8 cellular contexts compared by ENCODE assay signal in the genomic region with DNA sequence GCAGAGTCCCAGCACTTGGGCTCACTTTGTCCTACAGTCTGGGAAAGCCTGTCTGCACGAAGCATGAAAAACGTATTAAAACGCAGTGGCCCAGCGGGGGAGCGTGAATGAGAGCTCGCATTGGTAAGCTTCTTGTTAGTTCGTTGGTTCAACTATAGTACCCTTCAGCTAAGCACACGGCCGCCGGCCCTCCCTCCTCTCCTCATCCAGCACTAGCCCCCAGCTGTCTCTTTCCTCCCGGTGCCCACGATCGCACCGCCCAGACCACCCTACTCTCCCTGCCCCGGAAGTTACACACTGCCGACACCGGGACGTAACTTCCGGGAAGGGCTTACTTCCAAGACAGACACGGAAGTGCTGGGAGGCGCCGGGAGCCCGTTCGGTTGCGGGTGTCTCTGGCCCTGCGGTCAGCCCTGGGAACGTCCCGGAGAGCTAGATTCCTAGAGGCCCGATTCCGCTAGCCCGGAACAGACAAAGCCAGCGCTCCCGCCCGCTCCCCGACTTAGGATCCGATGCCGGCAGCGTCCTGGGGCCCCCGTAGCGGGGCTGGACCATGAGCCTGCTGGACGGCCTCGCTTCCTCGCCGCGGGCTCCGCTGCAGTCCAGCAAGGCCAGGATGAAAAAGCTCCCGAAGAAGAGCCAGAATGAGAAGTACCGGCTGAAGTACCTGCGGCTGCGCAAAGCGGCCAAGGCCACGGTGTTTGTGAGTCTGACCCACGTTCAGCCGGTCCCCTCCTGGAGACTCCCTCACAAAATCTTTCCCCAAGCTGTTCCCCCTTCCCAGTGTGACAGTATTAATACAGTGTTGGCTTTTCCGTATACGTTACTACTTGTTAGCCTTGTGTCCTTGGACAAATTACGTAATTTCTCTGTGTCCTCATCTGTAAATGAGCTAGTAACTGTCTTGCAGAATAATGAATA. TPM values are rescaled to one million over a fixed set of nuclear protein-coding genes. Genes with fewer than 3 reads are reported as not detected.
DNase-seq lines count a peak whose midpoint lies in the region; ATAC-seq and TF ChIP-seq lines count a peak whose summit lies in the region.

A gene with protein sequence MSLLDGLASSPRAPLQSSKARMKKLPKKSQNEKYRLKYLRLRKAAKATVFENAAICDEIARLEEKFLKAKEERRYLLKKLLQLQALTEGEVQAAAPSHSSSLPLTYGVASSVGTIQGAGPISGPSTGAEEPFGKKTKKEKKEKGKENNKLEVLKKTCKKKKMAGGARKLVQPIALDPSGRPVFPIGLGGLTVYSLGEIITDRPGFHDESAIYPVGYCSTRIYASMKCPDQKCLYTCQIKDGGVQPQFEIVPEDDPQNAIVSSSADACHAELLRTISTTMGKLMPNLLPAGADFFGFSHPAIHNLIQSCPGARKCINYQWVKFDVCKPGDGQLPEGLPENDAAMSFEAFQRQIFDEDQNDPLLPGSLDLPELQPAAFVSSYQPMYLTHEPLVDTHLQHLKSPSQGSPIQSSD (plus strand): TSS at position 334 of the 921 bp plus-strand sequence. CDS start 220 bp downstream, at position 554.

- TF ChIP-seq CTCF in AG04450 (IDR thresholded peaks at IDR 0.05; ENCODE audit: low read depth, low read length) = no peak
- TF ChIP-seq CTCF in activated B cell treated with CpG ODN at 0.5 μM for 24 hours (IDR thresholded peaks at IDR 0.05) = no peak
- no peak for TF ChIP-seq CTCF in cardiac fibroblast (IDR thresholded peaks at IDR 0.05; ENCODE audit: low read depth, low read length)

- peak within 1 kb of the TSS; percentile 91 for H3K27ac Mint-ChIP-seq in activated B cell treated with CpG ODN at 0.5 μM for 24 hours

- H3K36me3 Mint-ChIP-seq in activated B cell treated with CpG ODN at 0.5 μM for 24 hours (ENCODE audit: low read depth) = peaks cover 41% of the 10 kb centered on the region

- ATAC-seq in GM18909 (IDR thresholded peaks at IDR 0.05; ENCODE audit: poor library complexity, unreplicated experiment) (peak; percentile 98), HG03159 (IDR thresholded peaks at IDR 0.05; ENCODE audit: unreplicated experiment) (peak; percentile 99), activated B cell treated with CpG ODN at 0.5 μM for 24 hours (ENCODE audit: low read depth) (peak; percentile 97)

- peaks cover 27% of the 10 kb centered on the region for H3K4me1 Mint-ChIP-seq in activated B cell treated with CpG ODN at 0.5 μM for 24 hours

- POLR2A ChIA-PET in AG04450 (lab: Yijun Ruan, JAX) = interaction anchor here (0.7 to 1.6 kb wide), 3 partner anchors 9 to 177 kb away, joined by 3 to 5 read pairs (median 3); partner anchors contain the start of gene MSANTD2
- POLR2A ChIA-PET in activated B cell treated with CpG ODN at 0.5 μM for 24 hours (lab: Charles Lee) = interaction anchor here (0.5 to 2.2 kb wide), 10 partner anchors 11 to 1265 kb away, joined by 3 to 15 read pairs (median 4); partner anchors contain the start of genes HYLS1, MSANTD2, PANX3 and SIAE

- peaks cover 12% of the 10 kb centered on the region for H3K27me3 ChIP-seq in AG04450 (ENCODE audit: control insufficient read depth, insufficient read depth, low read length)

- H3K27me3 Mint-ChIP-seq in activated B cell treated with CpG ODN at 0.5 μM for 24 hours = peaks cover 22% of the 10 kb centered on the region

- intact Hi-C loops in activated B cell treated with CpG ODN at 0.5 μM for 24 hours (cut with micrococcal nuclease) = loop anchor here (1.0 to 10.0 kb wide), 6 partner anchors 51 to 1264 kb away; partner anchors contain the start of genes HYLS1, MSANTD2, SIAE and SPA17

- peak within 1 kb of the TSS; percentile 94 for H3K27ac ChIP-seq in AG04450 (ENCODE audit: low read depth, low read length)

- peak within 1 kb of the TSS; percentile 97 for H3K4me3 ChIP-seq in AG04450 (ENCODE audit: low read depth, low read length)
- H3K4me3 ChIP-seq in cardiac fibroblast (replicated peaks in 1 of 2; ENCODE audit: low read depth in 2 of 2, low read length in 2 of 2) = peak within 1 kb of the TSS; percentile 81 to 87

- no peaks in the 10 kb centered on the region for H3K9me3 Mint-ChIP-seq in activated B cell treated with CpG ODN at 0.5 μM for 24 hours

- DNase-seq in AG04450 (ENCODE audit: low read depth, low spot score) = peak; percentile 72
- peak; percentile 83 for DNase-seq in NCI-H226
- DNase-seq in activated B cell treated with CpG ODN at 0.5 μM for 24 hours = peak; percentile 71
- peak; percentile 89 to 93 for DNase-seq in cardiac fibroblast (ENCODE audit: low read depth in 2 of 2)
- DNase-seq in iPS-NIHi7 (ENCODE audit: extremely low spot score) = peak; percentile 95
- peak; percentile 78 for DNase-seq in smooth muscle cell of the brain vasculature (ENCODE audit: low read depth, low spot score)

- H3K9me3 ChIP-seq in AG04450 (ENCODE audit: control insufficient read depth, insufficient read depth, low read length) = no peaks in the 10 kb centered on the region

- CTCF ChIA-PET in AG04450 (lab: Charles Lee) (interaction anchor here (0.9 to 5.2 kb wide), 8 partner anchors 21 to 554 kb away, joined by 3 to 49 read pairs (median 6); partner anchors contain the start of gene OR8B3), activated B cell treated with CpG ODN at 0.5 μM for 24 hours (lab: Charles Lee) (interaction anchor here (1.0 to 1.3 kb wide), 3 partner anchors 17 to 215 kb away, joined by 3 to 7 read pairs (median 5); no protein-coding TSS in a partner anchor)

- peak within 1 kb of the TSS; percentile 94 for H3K4me3 Mint-ChIP-seq in activated B cell treated with CpG ODN at 0.5 μM for 24 hours

RNA-seq across cellular contexts. Expression of the gene that starts here (rescaled TPM):
- 30.9 and 31.4 TPM in 2 replicates for polyA plus RNA-seq in AG04450 (2011; rRNA removed)
- 13.6 and 15.8 TPM in 2 replicates for polyA minus RNA-seq in AG04450 (2011; rRNA and poly(A)+ RNA removed)
- total RNA-seq in activated B cell treated with CpG ODN at 0.5 μM for 24 hours = 43.7 and 54.6 TPM in 2 replicates

Comparison
In these comparisons a context has a peak if more than half of its experiments do, and no peak if none do; other contexts are left out.
1. Peak in every context shown above with its lines: DNase-seq, ATAC-seq, H3K4me3 ChIP-seq and H3K27ac ChIP-seq.